8 cellular contexts compared by ENCODE assay signal in the genomic region with DNA sequence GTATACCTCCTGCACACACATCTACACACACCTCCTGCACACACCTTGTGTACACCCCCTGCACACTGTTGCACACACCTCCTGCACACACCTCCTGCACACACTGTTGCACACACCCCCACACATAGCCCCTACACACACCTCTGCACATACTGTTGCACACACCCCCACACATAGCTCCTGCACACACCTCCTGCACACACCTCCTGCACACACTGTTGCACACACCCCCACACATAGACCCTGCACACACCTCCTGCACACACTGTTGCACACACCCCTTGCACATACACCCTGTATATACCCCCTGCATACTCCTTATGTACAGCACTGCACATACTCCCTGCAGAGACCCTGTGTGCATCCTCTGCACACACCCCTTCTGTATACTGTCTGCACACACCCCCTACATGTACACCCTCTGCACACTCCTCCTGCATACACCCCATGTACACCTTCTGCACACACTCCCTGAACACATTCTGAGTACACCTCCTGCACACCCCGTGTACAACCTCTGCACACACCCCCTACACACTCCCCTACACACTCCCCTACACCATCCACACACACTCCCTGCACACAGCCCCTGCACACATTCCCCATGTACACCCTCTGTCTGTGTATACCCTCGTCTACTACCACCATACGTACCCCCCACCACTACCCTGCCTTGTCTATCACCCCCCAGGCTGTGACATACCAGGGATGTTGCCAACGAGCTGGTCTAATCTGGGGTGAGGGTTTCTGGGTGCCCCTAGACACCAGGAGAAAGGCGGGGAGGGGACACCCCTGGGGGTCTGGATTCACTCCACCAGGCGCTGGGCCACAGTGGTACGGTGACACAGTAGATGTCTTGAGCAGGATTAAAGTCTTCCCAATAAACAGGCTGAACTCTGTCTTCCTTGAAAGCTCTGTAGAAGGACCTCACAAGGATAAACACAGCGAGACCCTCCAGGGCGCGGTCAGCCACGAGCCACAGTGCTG. TPM values are rescaled to one million over a fixed set of nuclear protein-coding genes. Genes with fewer than 3 reads are reported as not detected.
DNase-seq lines count a peak whose midpoint lies in the region; ATAC-seq and TF ChIP-seq lines count a peak whose summit lies in the region.

No MANE protein-coding gene starts in this region.

- TF ChIP-seq CTCF in ascending aorta (IDR thresholded peaks at IDR 0.05), result no peak
- no peak for TF ChIP-seq CTCF in lower lobe of right lung (IDR thresholded peaks at IDR 0.05)
- no peak for TF ChIP-seq CTCF in tibial artery (IDR thresholded peaks at IDR 0.05)

- ATAC-seq in activated T-cell treated with anti-CD3 and anti-CD28 coated beads, Interleukin-2, amount 50 U/mL, for 4 hours, result no peak
- ATAC-seq in lower lobe of right lung (peak in 1 of 2 donors; percentile 1), HG03025 (IDR thresholded peaks at IDR 0.05; ENCODE audit: low FRiP score, unreplicated experiment) (no peak)

- H3K9me3 ChIP-seq in ascending aorta (no peaks in the 10 kb centered on the region), lower lobe of right lung (no peaks in the 10 kb centered on the region), tibial artery (no peaks in the 10 kb centered on the region)

- DNase-seq in activated T-cell treated with anti-CD3 and anti-CD28 coated beads, Interleukin-2, amount 50 U/mL, for 4 hours, result no peak
- no peak for DNase-seq in activated T-cell treated with anti-CD3 and anti-CD28 coated beads, Interleukin-2, amount 50 U/mL, for 1 hour
- DNase-seq in ascending aorta (ENCODE audit: low spot score in 2 of 2), result peak in 1 of 2 donors; percentile 46
- DNase-seq in lower lobe of right lung, result no peak
- peak in 1 of 2 donors; percentile 51 for DNase-seq in tibial artery
- DNase-seq in cortex of kidney (lab: John Stamatoyannopoulos, UW), result no peak
- DNase-seq in HCEC 1CT, result no peak

- H3K4me3 ChIP-seq in ascending aorta (peak overlapping the region; percentile 87 to 89), lower lobe of right lung (peak overlapping the region; percentile 92), tibial artery (peak overlapping the region; percentile 69 to 77)

- H3K4me3 Mint-ChIP-seq in activated T-cell treated with anti-CD3 and anti-CD28 coated beads, Interleukin-2, amount 50 U/mL, for 4 hours, result peak overlapping the region; percentile 80

- H3K4me1 ChIP-seq in ascending aorta, result peaks cover 0 to 9% of the 10 kb centered on the region in 2 donors
- H3K4me1 ChIP-seq in lower lobe of right lung, result peaks cover 12% of the 10 kb centered on the region
- H3K4me1 ChIP-seq in tibial artery, result peaks cover 0 to 25% (median 9%) of the 10 kb centered on the region in 4 donors

- H3K27ac ChIP-seq in ascending aorta, result no peak overlapping the region
- H3K27ac ChIP-seq in lower lobe of right lung, result peak overlapping the region; percentile 71
- H3K27ac ChIP-seq in tibial artery, result peak overlapping the region in 1 of 2 donors; percentile 32

- no peaks in the 10 kb centered on the region for H3K9me3 Mint-ChIP-seq in activated T-cell treated with anti-CD3 and anti-CD28 coated beads, Interleukin-2, amount 50 U/mL, for 4 hours

- H3K27me3 ChIP-seq in ascending aorta, result no peaks in the 10 kb centered on the region
- peaks cover 23% of the 10 kb centered on the region for H3K27me3 ChIP-seq in lower lobe of right lung (ENCODE audit: low read depth)
- H3K27me3 ChIP-seq in tibial artery, result peaks cover 0 to 25% of the 10 kb centered on the region in 2 donors

- H3K4me1 Mint-ChIP-seq in activated T-cell treated with anti-CD3 and anti-CD28 coated beads, Interleukin-2, amount 50 U/mL, for 4 hours (ENCODE audit: low read depth), result peaks cover 34% of the 10 kb centered on the region

- H3K36me3 Mint-ChIP-seq in activated T-cell treated with anti-CD3 and anti-CD28 coated beads, Interleukin-2, amount 50 U/mL, for 4 hours (ENCODE audit: insufficient read depth), result peaks cover 6% of the 10 kb centered on the region

- intact Hi-C loops in ascending aorta (cut with DNase I) (loop anchor here (1.0 to 10.0 kb wide), 3 partner anchors 54 to 281 kb away; partner anchors contain the start of genes BRD9, EXOC3 and TRIP13), lower lobe of right lung (cut with DNase I) (no loop called here), tibial artery (cut with DNase I; ENCODE audit: low total_unique reads) (loop anchor here (10.0 kb wide), 1 partner anchor 1184 kb away; the partner anchor contains the start of gene MRPL36)

- peaks cover 14% of the 10 kb centered on the region for H3K27me3 Mint-ChIP-seq in activated T-cell treated with anti-CD3 and anti-CD28 coated beads, Interleukin-2, amount 50 U/mL, for 4 hours (ENCODE audit: low read depth)

- H3K36me3 ChIP-seq in ascending aorta (no peaks in the 10 kb centered on the region), lower lobe of right lung (no peaks in the 10 kb centered on the region), tibial artery (no peaks in the 10 kb centered on the region)

RNA-seq across cellular contexts. Expression of gene CEP72, which starts 1.1 kb away (rescaled TPM):
- 10 to 100 TPM; 19.7 to 20.4 (median 19.9) TPM for total RNA-seq in activated T-cell treated with anti-CD3 and anti-CD28 coated beads, Interleukin-2, amount 50 U/mL, for 4 hours
- total RNA-seq in ascending aorta, result 0.32 TPM
- 10.6 TPM for total RNA-seq in lower lobe of right lung
